In the genomic region with DNA sequence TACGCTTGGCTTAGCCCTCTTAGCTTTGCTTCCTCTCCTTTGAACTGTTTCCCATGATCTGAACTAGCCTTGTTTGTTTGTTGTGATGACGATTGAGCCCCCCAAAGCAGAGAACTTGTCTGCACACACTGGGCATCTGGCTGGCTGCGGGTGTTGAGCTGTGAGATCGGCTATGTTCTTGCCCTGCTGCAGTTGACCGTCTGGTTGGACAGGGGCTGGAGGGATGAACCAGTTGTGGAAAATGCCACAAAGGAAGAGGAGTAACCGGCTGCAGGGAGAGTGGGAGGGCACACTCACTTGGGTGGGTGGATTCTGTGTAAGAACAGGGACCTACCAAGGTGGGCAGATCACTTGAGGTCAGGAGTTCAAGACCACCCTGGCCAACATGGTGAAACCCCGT, we compare ENCODE assay signal across 9 cellular contexts. TPM values are rescaled to one million over a fixed set of nuclear protein-coding genes. Genes with fewer than 3 reads are reported as not detected.
"Had no signal": no experiment of that assay in that cellular context is flagged by ENCODE, and none has a peak within 500 bp of the region (broad histone marks: within the 10 kb centered on the region; RNA-seq: fewer than 3 reads in every experiment).

No MANE protein-coding gene starts in this region.

- DNase-seq: GM23248, GOT3, H7, IMR-90 had no signal

- H3K9ac ChIP-seq: GM23248 had no signal

- H2AFZ ChIP-seq: GM23248 had no signal

- H3K9me3 ChIP-seq: HAP-1 had no signal

- H3K27ac ChIP-seq: GM23248 had no signal

- H3K36me3 ChIP-seq: HAP-1 had no signal

- ATAC-seq: HCT116, K562 had no signal

- H3K4me1 ChIP-seq: HAP-1 had no signal

- H3K4me3 ChIP-seq: GM23248, HAP-1, K562 had no signal

RNA-seq across cellular contexts. Expression of a gene that starts 12.4 kb away (rescaled TPM):
- total RNA-seq: GM23248, H4, HT-29, IMR-90, K562 had no signal
